In genomic region chr6:34059914-34060313, GRCh38 we compare ENCODE assay signal across 29 cellular contexts.
"Had no signal": no experiment of that assay in that cellular context is flagged by ENCODE, and none has a peak within 500 bp of the region (broad histone marks: within the 10 kb centered on the region; RNA-seq: fewer than 3 reads in every experiment).

No MANE protein-coding gene starts in this region.

- H3K4me1 ChIP-seq: adrenal gland had no signal

- DNase-seq: activated B cell treated with CpG ODN at 0.5 μM for 24 hours; activated CD4-positive, alpha-beta T cell treated with anti-CD3 and anti-CD28 coated beads for 48 hours; activated CD4-positive, alpha-beta T cell treated with anti-CD3 and anti-CD28 coated beads, Interleukin-2, amount 50 U/mL, for 1 hour; activated CD4-positive, alpha-beta T cell treated with anti-CD3 and anti-CD28 coated beads, Interleukin-2, amount 50 U/mL, for 48 hours; activated CD8-positive, alpha-beta memory T cell treated with anti-CD3 and anti-CD28 coated beads for 24 hours; activated CD8-positive, alpha-beta T cell treated with anti-CD3 and anti-CD28 coated beads for 36 hours; activated effector memory CD4-positive, alpha-beta T cell treated with anti-CD3 and anti-CD28 coated beads, Interleukin-2, amount 50 U/mL, for 16 hours; activated naive CD4-positive, alpha-beta T cell treated with anti-CD3 and anti-CD28 coated beads for 36 hours; activated naive CD8-positive, alpha-beta T cell treated with anti-CD3 and anti-CD28 coated beads for 36 hours; activated naive CD8-positive, alpha-beta T cell treated with anti-CD3 and anti-CD28 coated beads, Interleukin-2, amount 50 U/mL, for 24 hours; activated T-cell treated with anti-CD3 and anti-CD28 coated beads, Interleukin-2, amount 50 U/mL, for 48 hours; adrenal gland; amygdala; aorta; body of pancreas; effector CD8-positive, alpha-beta T cell; esophagus squamous epithelium; foreskin melanocyte; heart right ventricle; T-cell had no signal

- H3K27me3 Mint-ChIP-seq: activated naive CD4-positive, alpha-beta T cell treated with anti-CD3 and anti-CD28 coated beads, Interleukin-2, amount 50 U/mL, for 24 hours; activated naive CD8-positive, alpha-beta T cell treated with anti-CD3 and anti-CD28 coated beads for 36 hours had no signal

- H3K4me3 ChIP-seq: adrenal gland, body of pancreas, esophagus squamous epithelium, gastroesophageal sphincter, heart right ventricle had no signal

- H3K4me1 Mint-ChIP-seq: activated B cell treated with CpG ODN at 0.5 μM for 24 hours; activated naive CD4-positive, alpha-beta T cell treated with anti-CD3 and anti-CD28 coated beads, Interleukin-2, amount 50 U/mL, for 24 hours; activated naive CD8-positive, alpha-beta T cell treated with anti-CD3 and anti-CD28 coated beads for 36 hours; activated naive CD8-positive, alpha-beta T cell treated with anti-CD3 and anti-CD28 coated beads, Interleukin-2, amount 50 U/mL, for 24 hours had no signal

- H3K9me3 ChIP-seq: adrenal gland, body of pancreas, esophagus squamous epithelium, gastroesophageal sphincter, heart right ventricle had no signal

- H3K4me3 Mint-ChIP-seq: activated B cell treated with CpG ODN at 0.5 μM for 24 hours; activated CD8-positive, alpha-beta T cell treated with anti-CD3 and anti-CD28 coated beads for 36 hours; activated naive CD4-positive, alpha-beta T cell treated with anti-CD3 and anti-CD28 coated beads for 36 hours; activated naive CD4-positive, alpha-beta T cell treated with anti-CD3 and anti-CD28 coated beads, Interleukin-2, amount 50 U/mL, for 24 hours; activated naive CD8-positive, alpha-beta T cell treated with anti-CD3 and anti-CD28 coated beads for 36 hours; activated naive CD8-positive, alpha-beta T cell treated with anti-CD3 and anti-CD28 coated beads, Interleukin-2, amount 50 U/mL, for 24 hours; activated T-helper 1 cell treated with anti-CD3 and anti-CD28 coated beads, Interleukin-12 subunit alpha, Interleukin-12 subunit beta, Interleukin-2, Interleukin-4 antibody, amounts not matched to agents 30 ng/mL and 10 ng/mL and 1 ng/mL, durations not matched to agents 14 hours and 24 hours and 36 hours; T-cell; T-helper 1 cell treated with Interleukin-12 subunit alpha and Interleukin-12 subunit beta and Interleukin-4 antibody, amounts not matched to agents 30 μg/mL and 1 μg/mL, for 36 hours; T-helper 2 cell treated with Interferon-gamma antibody and Interleukin-4, amounts not matched to agents 5 μg/mL and 100 μg/mL, for 36 hours had no signal

- ATAC-seq: activated CD4-positive, CD25-positive, alpha-beta regulatory T cell treated with anti-CD3 and anti-CD28 coated beads, Interleukin-2, amount 50 U/mL, for 24 hours; activated CD8-positive, alpha-beta T cell treated with anti-CD3 and anti-CD28 coated beads for 36 hours; activated naive CD8-positive, alpha-beta T cell treated with anti-CD3 and anti-CD28 coated beads, Interleukin-2, amount 50 U/mL, for 24 hours; body of pancreas; gastroesophageal sphincter; heart right ventricle; T-cell had no signal

- H3K36me3 ChIP-seq: adrenal gland, esophagus squamous epithelium, gastroesophageal sphincter, heart right ventricle had no signal

- H3K36me3 Mint-ChIP-seq: activated naive CD4-positive, alpha-beta T cell treated with anti-CD3 and anti-CD28 coated beads, Interleukin-2, amount 50 U/mL, for 24 hours; activated naive CD8-positive, alpha-beta T cell treated with anti-CD3 and anti-CD28 coated beads for 36 hours; T-cell had no signal

- H3K9me3 Mint-ChIP-seq: activated B cell treated with CpG ODN at 0.5 μM for 24 hours; activated CD8-positive, alpha-beta T cell treated with anti-CD3 and anti-CD28 coated beads for 36 hours; activated naive CD4-positive, alpha-beta T cell treated with anti-CD3 and anti-CD28 coated beads for 36 hours; activated naive CD4-positive, alpha-beta T cell treated with anti-CD3 and anti-CD28 coated beads, Interleukin-2, amount 50 U/mL, for 24 hours; activated naive CD8-positive, alpha-beta T cell treated with anti-CD3 and anti-CD28 coated beads for 36 hours; activated naive CD8-positive, alpha-beta T cell treated with anti-CD3 and anti-CD28 coated beads, Interleukin-2, amount 50 U/mL, for 24 hours; activated T-helper 1 cell treated with anti-CD3 and anti-CD28 coated beads, Interleukin-12 subunit alpha, Interleukin-12 subunit beta, Interleukin-2, Interleukin-4 antibody, amounts not matched to agents 30 ng/mL and 10 ng/mL and 1 ng/mL, durations not matched to agents 14 hours and 24 hours and 36 hours; activated T-helper 2 cell treated with anti-CD3 and anti-CD28 coated beads, Interferon-gamma antibody, Interleukin-2, Interleukin-4, amounts not matched to agents 10 μg/mL and 5 μg/mL and 100 μg/mL, durations not matched to agents 14 hours and 24 hours and 36 hours; T-cell; T-helper 1 cell treated with Interleukin-12 subunit alpha and Interleukin-12 subunit beta and Interleukin-4 antibody, amounts not matched to agents 30 μg/mL and 1 μg/mL, for 36 hours; T-helper 2 cell treated with Interferon-gamma antibody and Interleukin-4, amounts not matched to agents 5 μg/mL and 100 μg/mL, for 36 hours had no signal

- H3K27ac ChIP-seq: adrenal gland, body of pancreas, epithelial cell of prostate, esophagus squamous epithelium, gastroesophageal sphincter, heart right ventricle, VCaP had no signal
